Comparison of ENCODE assay signal across 1 cellular context in the genomic region with DNA sequence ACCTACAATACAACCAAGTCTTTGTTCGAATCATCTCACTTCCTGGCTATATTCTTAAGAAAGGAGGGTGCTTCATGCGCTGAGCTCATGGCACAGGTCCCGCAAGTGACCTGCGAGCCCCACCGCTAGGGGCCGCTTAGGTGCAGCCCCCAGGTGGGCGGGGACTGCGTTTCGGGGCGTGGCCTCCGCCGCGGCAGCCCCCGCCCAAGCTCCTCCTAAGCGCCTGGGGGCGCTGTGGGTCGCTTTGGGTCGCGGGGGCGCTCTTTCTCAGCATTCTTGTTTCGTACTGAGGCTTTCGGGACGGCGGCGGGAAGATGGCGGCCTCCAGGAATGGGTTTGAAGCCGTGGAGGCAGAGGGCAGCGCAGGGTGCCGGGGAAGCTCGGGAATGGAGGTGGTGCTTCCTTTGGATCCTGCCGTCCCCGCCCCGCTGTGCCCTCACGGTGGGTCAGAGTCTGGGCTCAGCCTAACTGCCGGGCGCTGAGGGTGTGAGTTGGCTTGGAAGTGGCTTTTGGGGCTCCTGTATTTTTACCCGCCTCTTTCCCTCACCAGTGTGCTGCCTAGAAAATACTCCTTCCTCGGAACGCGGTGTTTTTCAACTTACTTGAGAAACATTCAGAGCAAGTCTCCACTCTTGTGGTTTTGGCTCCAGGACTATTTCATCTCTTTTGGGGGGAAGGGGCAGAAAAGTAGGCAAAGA.
TF ChIP-seq lines count a peak whose summit lies in the region.

A gene with protein sequence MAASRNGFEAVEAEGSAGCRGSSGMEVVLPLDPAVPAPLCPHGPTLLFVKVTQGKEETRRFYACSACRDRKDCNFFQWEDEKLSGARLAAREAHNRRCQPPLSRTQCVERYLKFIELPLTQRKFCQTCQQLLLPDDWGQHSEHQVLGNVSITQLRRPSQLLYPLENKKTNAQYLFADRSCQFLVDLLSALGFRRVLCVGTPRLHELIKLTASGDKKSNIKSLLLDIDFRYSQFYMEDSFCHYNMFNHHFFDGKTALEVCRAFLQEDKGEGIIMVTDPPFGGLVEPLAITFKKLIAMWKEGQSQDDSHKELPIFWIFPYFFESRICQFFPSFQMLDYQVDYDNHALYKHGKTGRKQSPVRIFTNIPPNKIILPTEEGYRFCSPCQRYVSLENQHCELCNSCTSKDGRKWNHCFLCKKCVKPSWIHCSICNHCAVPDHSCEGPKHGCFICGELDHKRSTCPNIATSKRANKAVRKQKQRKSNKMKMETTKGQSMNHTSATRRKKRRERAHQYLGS (plus strand): TSS at position 279 of the 698 bp plus-strand sequence. CDS start 36 bp downstream, at position 315.

TF ChIP-seq in HepG2, 621 proteins besides CTCF, POLR2A, EP300 and RAD21 (continued from another document and continues in another):
- TF ChIP-seq ZNF616 (CRISPR knock-in tag; IDR thresholded peaks at IDR 0.05; ENCODE audit: low read depth) (peak; percentile 70; the same call in 1 of the 2 replicates), ZNF75D (CRISPR knock-in tag; IDR thresholded peaks at IDR 0.05; ENCODE audit: borderline replicate concordance) (no peak), ZMAT3 (CRISPR knock-in tag; conservative IDR thresholded peaks at IDR 0.05) (peak; percentile 37; the same call in 1 of the 2 replicates), SMARCC2 (IDR thresholded peaks at IDR 0.05) (no peak), HDAC2 (CRISPR knock-in tag; IDR thresholded peaks at IDR 0.05) (peak; percentile 88), MAFG (CRISPR knock-in tag; IDR thresholded peaks at IDR 0.05) (no peak), POGZ (CRISPR knock-in tag; IDR thresholded peaks at IDR 0.05) (peak; percentile 99), SP2 (CRISPR knock-in tag; IDR thresholded peaks at IDR 0.05) (no peak), ZSCAN30 (CRISPR knock-in tag; IDR thresholded peaks at IDR 0.05) (0 out of 2 replicates have a peak, but pooled peaks have one; percentile 27), MED8 (CRISPR knock-in tag; IDR thresholded peaks at IDR 0.05; ENCODE audit: insufficient replicate concordance) (peak; percentile 73), FOXK1 (CRISPR knock-in tag; IDR thresholded peaks at IDR 0.05; ENCODE audit: borderline replicate concordance, low read depth) (peak; percentile 95), ZNF333 (CRISPR knock-in tag; IDR thresholded peaks at IDR 0.05; ENCODE audit: borderline replicate concordance) (peak; percentile 60; the same call in 1 of the 2 replicates), KLF13 (CRISPR knock-in tag; IDR thresholded peaks at IDR 0.05) (peak; percentile 55; the same call in 1 of the 2 replicates), ZNF441 (CRISPR knock-in tag; IDR thresholded peaks at IDR 0.05; ENCODE audit: borderline replicate concordance) (no peak; the same call in 1 of the 2 replicates), RELA (CRISPR knock-in tag; IDR thresholded peaks at IDR 0.05) (peak; percentile 87; the same call in 1 of the 2 replicates), TCF7 (IDR thresholded peaks at IDR 0.05; ENCODE audit: low read depth) (no peak), ZNF652 (CRISPR knock-in tag; IDR thresholded peaks at IDR 0.05; ENCODE audit: borderline replicate concordance, low read depth) (peak; percentile 51; the same call in 1 of the 2 replicates), ELF1 (CRISPR knock-in tag; IDR thresholded peaks at IDR 0.05) (peak; percentile 79), SP1 (IDR thresholded peaks at IDR 0.05) (no peak), SP1 (CRISPR knock-in tag; IDR thresholded peaks at IDR 0.05) (peak; percentile 97), CCAR2 (optimal IDR thresholded peaks at IDR 0.05; ENCODE audit: low read depth, low read length) (peak; percentile 75), ZNF331 (CRISPR knock-in tag; IDR thresholded peaks at IDR 0.05) (peak; percentile 88), MLLT10 (CRISPR knock-in tag; IDR thresholded peaks at IDR 0.05) (no peak)
- TF ChIP-seq, protein P1, sequence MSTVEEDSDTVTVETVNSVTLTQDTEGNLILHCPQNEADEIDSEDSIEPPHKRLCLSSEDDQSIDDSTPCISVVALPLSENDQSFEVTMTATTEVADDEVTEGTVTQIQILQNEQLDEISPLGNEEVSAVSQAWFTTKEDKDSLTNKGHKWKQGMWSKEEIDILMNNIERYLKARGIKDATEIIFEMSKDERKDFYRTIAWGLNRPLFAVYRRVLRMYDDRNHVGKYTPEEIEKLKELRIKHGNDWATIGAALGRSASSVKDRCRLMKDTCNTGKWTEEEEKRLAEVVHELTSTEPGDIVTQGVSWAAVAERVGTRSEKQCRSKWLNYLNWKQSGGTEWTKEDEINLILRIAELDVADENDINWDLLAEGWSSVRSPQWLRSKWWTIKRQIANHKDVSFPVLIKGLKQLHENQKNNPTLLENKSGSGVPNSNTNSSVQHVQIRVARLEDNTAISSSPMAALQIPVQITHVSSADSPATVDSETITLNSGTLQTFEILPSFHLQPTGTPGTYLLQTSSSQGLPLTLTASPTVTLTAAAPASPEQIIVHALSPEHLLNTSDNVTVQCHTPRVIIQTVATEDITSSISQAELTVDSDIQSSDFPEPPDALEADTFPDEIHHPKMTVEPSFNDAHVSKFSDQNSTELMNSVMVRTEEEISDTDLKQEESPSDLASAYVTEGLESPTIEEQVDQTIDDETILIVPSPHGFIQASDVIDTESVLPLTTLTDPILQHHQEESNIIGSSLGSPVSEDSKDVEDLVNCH (CRISPR knock-in tag; IDR thresholded peaks at IDR 0.05): 0 out of 2 replicates have a peak, but pooled peaks have one; percentile 44
- TF ChIP-seq, protein P2, sequence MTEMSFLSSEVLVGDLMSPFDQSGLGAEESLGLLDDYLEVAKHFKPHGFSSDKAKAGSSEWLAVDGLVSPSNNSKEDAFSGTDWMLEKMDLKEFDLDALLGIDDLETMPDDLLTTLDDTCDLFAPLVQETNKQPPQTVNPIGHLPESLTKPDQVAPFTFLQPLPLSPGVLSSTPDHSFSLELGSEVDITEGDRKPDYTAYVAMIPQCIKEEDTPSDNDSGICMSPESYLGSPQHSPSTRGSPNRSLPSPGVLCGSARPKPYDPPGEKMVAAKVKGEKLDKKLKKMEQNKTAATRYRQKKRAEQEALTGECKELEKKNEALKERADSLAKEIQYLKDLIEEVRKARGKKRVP (CRISPR knock-in tag; IDR thresholded peaks at IDR 0.05): peak in 1 of 2 experiments; percentile 74; a peak in 2 of 4 replicates
- TF ChIP-seq, protein P3, sequence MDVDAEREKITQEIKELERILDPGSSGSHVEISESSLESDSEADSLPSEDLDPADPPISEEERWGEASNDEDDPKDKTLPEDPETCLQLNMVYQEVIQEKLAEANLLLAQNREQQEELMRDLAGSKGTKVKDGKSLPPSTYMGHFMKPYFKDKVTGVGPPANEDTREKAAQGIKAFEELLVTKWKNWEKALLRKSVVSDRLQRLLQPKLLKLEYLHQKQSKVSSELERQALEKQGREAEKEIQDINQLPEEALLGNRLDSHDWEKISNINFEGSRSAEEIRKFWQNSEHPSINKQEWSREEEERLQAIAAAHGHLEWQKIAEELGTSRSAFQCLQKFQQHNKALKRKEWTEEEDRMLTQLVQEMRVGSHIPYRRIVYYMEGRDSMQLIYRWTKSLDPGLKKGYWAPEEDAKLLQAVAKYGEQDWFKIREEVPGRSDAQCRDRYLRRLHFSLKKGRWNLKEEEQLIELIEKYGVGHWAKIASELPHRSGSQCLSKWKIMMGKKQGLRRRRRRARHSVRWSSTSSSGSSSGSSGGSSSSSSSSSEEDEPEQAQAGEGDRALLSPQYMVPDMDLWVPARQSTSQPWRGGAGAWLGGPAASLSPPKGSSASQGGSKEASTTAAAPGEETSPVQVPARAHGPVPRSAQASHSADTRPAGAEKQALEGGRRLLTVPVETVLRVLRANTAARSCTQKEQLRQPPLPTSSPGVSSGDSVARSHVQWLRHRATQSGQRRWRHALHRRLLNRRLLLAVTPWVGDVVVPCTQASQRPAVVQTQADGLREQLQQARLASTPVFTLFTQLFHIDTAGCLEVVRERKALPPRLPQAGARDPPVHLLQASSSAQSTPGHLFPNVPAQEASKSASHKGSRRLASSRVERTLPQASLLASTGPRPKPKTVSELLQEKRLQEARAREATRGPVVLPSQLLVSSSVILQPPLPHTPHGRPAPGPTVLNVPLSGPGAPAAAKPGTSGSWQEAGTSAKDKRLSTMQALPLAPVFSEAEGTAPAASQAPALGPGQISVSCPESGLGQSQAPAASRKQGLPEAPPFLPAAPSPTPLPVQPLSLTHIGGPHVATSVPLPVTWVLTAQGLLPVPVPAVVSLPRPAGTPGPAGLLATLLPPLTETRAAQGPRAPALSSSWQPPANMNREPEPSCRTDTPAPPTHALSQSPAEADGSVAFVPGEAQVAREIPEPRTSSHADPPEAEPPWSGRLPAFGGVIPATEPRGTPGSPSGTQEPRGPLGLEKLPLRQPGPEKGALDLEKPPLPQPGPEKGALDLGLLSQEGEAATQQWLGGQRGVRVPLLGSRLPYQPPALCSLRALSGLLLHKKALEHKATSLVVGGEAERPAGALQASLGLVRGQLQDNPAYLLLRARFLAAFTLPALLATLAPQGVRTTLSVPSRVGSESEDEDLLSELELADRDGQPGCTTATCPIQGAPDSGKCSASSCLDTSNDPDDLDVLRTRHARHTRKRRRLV (CRISPR knock-in tag; IDR thresholded peaks at IDR 0.05): peak; percentile 93
- TF ChIP-seq, protein P4, sequence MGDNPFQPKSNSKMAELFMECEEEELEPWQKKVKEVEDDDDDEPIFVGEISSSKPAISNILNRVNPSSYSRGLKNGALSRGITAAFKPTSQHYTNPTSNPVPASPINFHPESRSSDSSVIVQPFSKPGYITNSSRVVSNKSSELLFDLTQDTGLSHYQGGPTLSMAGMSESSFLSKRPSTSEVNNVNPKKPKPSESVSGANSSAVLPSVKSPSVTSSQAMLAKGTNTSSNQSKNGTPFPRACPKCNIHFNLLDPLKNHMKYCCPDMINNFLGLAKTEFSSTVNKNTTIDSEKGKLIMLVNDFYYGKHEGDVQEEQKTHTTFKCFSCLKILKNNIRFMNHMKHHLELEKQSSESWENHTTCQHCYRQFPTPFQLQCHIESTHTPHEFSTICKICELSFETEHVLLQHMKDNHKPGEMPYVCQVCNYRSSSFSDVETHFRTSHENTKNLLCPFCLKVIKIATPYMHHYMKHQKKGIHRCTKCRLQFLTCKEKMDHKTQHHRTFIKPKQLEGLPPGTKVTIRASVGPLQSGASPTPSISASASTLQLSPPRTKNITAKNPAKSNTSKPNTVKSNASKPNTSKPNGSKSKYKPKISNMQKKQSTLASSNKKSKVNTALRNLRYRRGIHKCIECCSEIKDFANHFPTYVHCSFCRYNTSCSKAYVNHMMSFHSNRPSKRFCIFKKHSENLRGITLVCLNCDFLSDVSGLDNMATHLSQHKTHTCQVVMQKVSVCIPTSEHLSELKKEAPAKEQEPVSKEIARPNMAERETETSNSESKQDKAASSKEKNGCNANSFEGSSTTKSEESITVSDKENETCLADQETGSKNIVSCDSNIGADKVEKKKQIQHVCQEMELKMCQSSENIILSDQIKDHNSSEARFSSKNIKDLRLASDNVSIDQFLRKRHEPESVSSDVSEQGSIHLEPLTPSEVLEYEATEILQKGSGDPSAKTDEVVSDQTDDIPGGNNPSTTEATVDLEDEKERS (CRISPR knock-in tag; IDR thresholded peaks at IDR 0.05): peak; percentile 85; the same call in 1 of the 2 replicates
- TF ChIP-seq, protein P5, sequence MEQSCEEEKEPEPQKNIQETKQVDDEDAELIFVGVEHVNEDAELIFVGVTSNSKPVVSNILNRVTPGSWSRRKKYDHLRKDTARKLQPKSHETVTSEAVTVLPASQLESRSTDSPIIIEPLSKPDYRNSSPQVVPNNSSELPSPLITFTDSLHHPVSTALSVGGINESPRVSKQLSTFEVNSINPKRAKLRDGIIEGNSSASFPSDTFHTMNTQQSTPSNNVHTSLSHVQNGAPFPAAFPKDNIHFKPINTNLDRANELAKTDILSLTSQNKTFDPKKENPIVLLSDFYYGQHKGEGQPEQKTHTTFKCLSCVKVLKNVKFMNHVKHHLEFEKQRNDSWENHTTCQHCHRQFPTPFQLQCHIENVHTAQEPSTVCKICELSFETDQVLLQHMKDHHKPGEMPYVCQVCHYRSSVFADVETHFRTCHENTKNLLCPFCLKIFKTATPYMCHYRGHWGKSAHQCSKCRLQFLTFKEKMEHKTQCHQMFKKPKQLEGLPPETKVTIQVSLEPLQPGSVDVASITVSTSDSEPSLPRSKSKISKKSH (CRISPR knock-in tag; IDR thresholded peaks at IDR 0.05; ENCODE audit: borderline replicate concordance): peak; percentile 72; the same call in 1 of the 2 replicates
- TF ChIP-seq, protein P6, sequence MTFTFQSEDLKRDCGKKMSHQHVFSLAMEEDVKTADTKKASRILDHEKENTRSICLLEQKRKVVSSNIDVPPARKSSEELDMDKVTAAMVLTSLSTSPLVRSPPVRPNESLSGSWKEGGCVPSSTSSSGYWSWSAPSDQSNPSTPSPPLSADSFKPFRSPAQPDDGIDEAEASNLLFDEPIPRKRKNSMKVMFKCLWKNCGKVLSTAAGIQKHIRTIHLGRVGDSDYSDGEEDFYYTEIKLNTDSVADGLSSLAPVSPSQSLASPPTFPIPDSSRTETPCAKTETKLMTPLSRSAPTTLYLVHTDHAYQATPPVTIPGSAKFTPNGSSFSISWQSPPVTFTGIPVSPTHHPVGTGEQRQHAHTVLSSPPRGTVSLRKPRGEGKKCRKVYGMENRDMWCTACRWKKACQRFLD (CRISPR knock-in tag; IDR thresholded peaks at IDR 0.05; ENCODE audit: borderline replicate concordance): peak; percentile 60; the same call in 1 of the 2 replicates
- TF ChIP-seq, protein P7, sequence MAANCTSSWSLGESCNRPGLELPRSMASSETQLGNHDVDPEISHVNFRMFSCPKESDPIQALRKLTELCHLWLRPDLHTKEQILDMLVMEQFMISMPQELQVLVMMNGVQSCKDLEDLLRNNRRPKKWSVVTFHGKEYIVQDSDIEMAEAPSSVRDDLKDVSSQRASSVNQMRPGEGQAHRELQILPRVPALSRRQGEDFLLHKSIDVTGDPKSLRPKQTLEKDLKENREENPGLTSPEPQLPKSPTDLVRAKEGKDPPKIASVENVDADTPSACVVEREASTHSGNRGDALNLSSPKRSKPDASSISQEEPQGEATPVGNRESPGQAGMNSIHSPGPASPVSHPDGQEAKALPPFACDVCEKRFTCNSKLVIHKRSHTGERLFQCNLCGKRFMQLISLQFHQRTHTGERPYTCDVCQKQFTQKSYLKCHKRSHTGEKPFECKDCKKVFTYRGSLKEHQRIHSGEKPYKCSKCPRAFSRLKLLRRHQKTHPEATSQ (CRISPR knock-in tag; IDR thresholded peaks at IDR 0.05; ENCODE audit: borderline replicate concordance): peak; percentile 98
- TF ChIP-seq, protein P8, sequence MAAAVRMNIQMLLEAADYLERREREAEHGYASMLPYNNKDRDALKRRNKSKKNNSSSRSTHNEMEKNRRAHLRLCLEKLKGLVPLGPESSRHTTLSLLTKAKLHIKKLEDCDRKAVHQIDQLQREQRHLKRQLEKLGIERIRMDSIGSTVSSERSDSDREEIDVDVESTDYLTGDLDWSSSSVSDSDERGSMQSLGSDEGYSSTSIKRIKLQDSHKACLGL (CRISPR knock-in tag; IDR thresholded peaks at IDR 0.05): peak; percentile 74; the same call in 1 of the 2 replicates
